ENCODE assay signal across 1 cellular context in the genomic region with DNA sequence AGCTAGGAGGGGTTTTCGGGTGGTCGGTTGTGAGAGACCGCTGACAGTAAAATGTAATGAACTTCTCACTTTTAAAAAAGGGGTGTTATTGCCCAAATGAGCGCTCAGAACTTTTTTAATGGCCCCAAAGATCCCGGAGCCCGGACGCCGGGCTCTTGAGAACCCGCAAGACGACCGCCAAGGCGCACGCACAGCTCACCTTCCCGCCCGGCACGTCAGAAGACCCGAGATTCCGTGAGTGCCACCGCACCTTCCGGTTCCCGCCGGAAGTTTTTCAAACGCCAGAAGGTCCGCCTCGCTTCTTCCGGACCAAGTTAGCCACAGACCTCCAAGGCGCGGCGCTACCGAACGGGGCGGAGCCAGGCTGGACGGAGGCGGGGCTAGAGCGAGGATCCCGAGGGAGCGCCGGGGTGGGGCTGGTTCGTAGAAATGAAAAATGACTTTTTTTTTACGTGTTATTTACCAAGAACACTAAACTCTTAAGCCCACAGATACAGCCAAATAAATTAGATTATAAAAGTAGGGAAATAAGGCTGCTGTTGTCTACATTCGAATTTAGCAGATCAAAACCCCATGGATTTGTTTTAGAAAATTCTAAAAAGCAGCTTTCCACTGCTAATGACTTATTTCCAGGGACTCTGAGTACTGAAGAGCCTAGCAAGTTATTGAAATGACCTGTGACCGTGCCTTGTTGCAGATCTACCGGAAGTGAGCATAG.
TF ChIP-seq lines count a peak whose summit lies in the region.

A gene with protein sequence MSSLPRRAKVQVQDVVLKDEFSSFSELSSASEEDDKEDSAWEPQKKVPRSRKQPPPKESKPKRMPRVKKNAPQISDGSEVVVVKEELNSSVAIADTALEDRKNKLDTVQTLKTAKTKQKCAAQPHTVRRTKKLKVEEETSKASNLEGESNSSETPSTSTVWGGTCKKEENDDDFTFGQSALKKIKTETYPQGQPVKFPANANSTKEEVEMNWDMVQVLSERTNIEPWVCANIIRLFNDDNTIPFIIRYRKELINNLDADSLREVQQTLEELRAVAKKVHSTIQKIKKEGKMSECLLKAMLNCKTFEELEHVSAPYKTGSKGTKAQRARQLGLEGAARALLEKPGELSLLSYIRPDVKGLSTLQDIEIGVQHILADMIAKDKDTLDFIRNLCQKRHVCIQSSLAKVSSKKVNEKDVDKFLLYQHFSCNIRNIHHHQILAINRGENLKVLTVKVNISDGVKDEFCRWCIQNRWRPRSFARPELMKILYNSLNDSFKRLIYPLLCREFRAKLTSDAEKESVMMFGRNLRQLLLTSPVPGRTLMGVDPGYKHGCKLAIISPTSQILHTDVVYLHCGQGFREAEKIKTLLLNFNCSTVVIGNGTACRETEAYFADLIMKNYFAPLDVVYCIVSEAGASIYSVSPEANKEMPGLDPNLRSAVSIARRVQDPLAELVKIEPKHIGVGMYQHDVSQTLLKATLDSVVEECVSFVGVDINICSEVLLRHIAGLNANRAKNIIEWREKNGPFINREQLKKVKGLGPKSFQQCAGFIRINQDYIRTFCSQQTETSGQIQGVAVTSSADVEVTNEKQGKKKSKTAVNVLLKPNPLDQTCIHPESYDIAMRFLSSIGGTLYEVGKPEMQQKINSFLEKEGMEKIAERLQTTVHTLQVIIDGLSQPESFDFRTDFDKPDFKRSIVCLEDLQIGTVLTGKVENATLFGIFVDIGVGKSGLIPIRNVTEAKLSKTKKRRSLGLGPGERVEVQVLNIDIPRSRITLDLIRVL (minus strand): TSS at position 248 of the 718 bp plus-strand sequence. CDS start 5,826 bp downstream, outside the sequence.

TF ChIP-seq in HEK293, 187 proteins besides CTCF, POLR2A, EP300 and RAD21 (continued from another document and continues in another):
- TF ChIP-seq, protein P1, sequence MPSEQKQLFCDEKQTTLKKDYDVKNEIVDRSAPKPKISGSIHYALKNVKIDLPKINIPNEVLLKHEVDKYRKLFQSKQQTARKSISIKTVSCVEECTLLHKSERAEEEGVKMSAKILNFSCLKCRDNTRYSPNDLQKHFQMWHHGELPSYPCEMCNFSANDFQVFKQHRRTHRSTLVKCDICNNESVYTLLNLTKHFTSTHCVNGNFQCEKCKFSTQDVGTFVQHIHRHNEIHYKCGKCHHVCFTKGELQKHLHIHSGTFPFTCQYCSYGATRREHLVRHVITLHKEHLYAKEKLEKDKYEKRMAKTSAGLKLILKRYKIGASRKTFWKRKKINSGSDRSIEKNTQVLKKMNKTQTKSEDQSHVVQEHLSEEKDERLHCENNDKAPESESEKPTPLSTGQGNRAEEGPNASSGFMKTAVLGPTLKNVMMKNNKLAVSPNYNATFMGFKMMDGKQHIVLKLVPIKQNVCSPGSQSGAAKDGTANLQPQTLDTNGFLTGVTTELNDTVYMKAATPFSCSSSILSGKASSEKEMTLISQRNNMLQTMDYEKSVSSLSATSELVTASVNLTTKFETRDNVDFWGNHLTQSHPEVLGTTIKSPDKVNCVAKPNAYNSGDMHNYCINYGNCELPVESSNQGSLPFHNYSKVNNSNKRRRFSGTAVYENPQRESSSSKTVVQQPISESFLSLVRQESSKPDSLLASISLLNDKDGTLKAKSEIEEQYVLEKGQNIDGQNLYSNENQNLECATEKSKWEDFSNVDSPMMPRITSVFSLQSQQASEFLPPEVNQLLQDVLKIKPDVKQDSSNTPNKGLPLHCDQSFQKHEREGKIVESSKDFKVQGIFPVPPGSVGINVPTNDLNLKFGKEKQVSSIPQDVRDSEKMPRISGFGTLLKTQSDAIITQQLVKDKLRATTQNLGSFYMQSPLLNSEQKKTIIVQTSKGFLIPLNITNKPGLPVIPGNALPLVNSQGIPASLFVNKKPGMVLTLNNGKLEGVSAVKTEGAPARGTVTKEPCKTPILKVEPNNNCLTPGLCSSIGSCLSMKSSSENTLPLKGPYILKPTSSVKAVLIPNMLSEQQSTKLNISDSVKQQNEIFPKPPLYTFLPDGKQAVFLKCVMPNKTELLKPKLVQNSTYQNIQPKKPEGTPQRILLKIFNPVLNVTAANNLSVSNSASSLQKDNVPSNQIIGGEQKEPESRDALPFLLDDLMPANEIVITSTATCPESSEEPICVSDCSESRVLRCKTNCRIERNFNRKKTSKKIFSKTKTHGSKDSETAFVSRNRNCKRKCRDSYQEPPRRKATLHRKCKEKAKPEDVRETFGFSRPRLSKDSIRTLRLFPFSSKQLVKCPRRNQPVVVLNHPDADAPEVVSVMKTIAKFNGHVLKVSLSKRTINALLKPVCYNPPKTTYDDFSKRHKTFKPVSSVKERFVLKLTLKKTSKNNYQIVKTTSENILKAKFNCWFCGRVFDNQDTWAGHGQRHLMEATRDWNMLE (tag by site-specific recombination; conservative IDR thresholded peaks at IDR 0.05; ENCODE audit: low read depth): peak; percentile 78
- no peak for TF ChIP-seq ZNF266 (tag by site-specific recombination; IDR thresholded peaks at IDR 0.05; ENCODE audit: low read depth)
- TF ChIP-seq ZNF433 (tag by site-specific recombination; IDR thresholded peaks at IDR 0.05; ENCODE audit: low read depth): no peak
- TF ChIP-seq ZNF140 (tag by site-specific recombination; IDR thresholded peaks at IDR 0.05): no peak
- no peak for TF ChIP-seq ZNF529 (tag by site-specific recombination; IDR thresholded peaks at IDR 0.05; ENCODE audit: insufficient replicate concordance)
- TF ChIP-seq ZNF843 (tag by site-specific recombination; IDR thresholded peaks at IDR 0.05): no peak
- TF ChIP-seq ZNF510 (tag by site-specific recombination; IDR thresholded peaks at IDR 0.05; ENCODE audit: insufficient replicate concordance): no peak
- no peak for TF ChIP-seq ZNF658 (tag by site-specific recombination; IDR thresholded peaks at IDR 0.05)
- TF ChIP-seq SP2 (tag by site-specific recombination; IDR thresholded peaks at IDR 0.05): peak; percentile 91
- no peak for TF ChIP-seq TCF7L2 (IDR thresholded peaks at IDR 0.05; ENCODE audit: borderline replicate concordance, low read depth, low read length)
- 0 out of 2 replicates have a peak, but pooled peaks have one; percentile 48 for TF ChIP-seq ZBTB8A (tag by site-specific recombination; IDR thresholded peaks at IDR 0.05)
- no peak for TF ChIP-seq ZNF560 (tag by site-specific recombination; IDR thresholded peaks at IDR 0.05; ENCODE audit: borderline replicate concordance)
- no peak for TF ChIP-seq ZNF777 (tag by site-specific recombination; IDR thresholded peaks at IDR 0.05; ENCODE audit: borderline replicate concordance)
- TF ChIP-seq ZNF670 (tag by site-specific recombination; IDR thresholded peaks at IDR 0.05; ENCODE audit: low read depth): no peak
- no peak for TF ChIP-seq GLIS2 (tag by site-specific recombination; IDR thresholded peaks at IDR 0.05)
- TF ChIP-seq, protein P2, sequence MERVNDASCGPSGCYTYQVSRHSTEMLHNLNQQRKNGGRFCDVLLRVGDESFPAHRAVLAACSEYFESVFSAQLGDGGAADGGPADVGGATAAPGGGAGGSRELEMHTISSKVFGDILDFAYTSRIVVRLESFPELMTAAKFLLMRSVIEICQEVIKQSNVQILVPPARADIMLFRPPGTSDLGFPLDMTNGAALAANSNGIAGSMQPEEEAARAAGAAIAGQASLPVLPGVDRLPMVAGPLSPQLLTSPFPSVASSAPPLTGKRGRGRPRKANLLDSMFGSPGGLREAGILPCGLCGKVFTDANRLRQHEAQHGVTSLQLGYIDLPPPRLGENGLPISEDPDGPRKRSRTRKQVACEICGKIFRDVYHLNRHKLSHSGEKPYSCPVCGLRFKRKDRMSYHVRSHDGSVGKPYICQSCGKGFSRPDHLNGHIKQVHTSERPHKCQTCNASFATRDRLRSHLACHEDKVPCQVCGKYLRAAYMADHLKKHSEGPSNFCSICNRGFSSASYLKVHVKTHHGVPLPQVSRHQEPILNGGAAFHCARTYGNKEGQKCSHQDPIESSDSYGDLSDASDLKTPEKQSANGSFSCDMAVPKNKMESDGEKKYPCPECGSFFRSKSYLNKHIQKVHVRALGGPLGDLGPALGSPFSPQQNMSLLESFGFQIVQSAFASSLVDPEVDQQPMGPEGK (tag by site-specific recombination; IDR thresholded peaks at IDR 0.05): no peak
- TF ChIP-seq, protein P3, sequence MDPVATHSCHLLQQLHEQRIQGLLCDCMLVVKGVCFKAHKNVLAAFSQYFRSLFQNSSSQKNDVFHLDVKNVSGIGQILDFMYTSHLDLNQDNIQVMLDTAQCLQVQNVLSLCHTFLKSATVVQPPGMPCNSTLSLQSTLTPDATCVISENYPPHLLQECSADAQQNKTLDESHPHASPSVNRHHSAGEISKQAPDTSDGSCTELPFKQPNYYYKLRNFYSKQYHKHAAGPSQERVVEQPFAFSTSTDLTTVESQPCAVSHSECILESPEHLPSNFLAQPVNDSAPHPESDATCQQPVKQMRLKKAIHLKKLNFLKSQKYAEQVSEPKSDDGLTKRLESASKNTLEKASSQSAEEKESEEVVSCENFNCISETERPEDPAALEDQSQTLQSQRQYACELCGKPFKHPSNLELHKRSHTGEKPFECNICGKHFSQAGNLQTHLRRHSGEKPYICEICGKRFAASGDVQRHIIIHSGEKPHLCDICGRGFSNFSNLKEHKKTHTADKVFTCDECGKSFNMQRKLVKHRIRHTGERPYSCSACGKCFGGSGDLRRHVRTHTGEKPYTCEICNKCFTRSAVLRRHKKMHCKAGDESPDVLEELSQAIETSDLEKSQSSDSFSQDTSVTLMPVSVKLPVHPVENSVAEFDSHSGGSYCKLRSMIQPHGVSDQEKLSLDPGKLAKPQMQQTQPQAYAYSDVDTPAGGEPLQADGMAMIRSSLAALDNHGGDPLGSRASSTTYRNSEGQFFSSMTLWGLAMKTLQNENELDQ (tag by site-specific recombination; IDR thresholded peaks at IDR 0.05; ENCODE audit: low read depth): no peak
- no peak for TF ChIP-seq ZNF274 (IDR thresholded peaks at IDR 0.05; ENCODE audit: low read length)
- no peak for TF ChIP-seq ZNF274 (tag by site-specific recombination; IDR thresholded peaks at IDR 0.05; ENCODE audit: borderline replicate concordance)
- no peak for TF ChIP-seq KLF9 (tag by site-specific recombination; IDR thresholded peaks at IDR 0.05; ENCODE audit: low read depth)
- TF ChIP-seq, protein P4, sequence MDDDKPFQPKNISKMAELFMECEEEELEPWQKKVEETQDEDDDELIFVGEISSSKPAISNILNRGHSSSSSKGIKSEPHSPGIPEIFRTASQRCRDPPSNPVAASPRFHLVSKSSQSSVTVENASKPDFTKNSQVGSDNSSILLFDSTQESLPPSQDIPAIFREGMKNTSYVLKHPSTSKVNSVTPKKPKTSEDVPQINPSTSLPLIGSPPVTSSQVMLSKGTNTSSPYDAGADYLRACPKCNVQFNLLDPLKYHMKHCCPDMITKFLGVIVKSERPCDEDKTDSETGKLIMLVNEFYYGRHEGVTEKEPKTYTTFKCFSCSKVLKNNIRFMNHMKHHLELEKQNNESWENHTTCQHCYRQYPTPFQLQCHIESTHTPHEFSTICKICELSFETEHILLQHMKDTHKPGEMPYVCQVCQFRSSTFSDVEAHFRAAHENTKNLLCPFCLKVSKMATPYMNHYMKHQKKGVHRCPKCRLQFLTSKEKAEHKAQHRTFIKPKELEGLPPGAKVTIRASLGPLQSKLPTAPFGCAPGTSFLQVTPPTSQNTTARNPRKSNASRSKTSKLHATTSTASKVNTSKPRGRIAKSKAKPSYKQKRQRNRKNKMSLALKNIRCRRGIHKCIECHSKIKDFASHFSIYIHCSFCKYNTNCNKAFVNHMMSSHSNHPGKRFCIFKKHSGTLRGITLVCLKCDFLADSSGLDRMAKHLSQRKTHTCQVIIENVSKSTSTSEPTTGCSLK (tag by site-specific recombination; IDR thresholded peaks at IDR 0.05): no peak
- peak; percentile 50; the same call in 1 of the 2 replicates for TF ChIP-seq KLF10 (tag by site-specific recombination; IDR thresholded peaks at IDR 0.05)
- no peak for TF ChIP-seq ZBTB20 (tag by site-specific recombination; IDR thresholded peaks at IDR 0.05)
- TF ChIP-seq KLF7 (tag by site-specific recombination; IDR thresholded peaks at IDR 0.05; ENCODE audit: borderline replicate concordance): no peak
- TF ChIP-seq TRIM28 (IDR thresholded peaks at IDR 0.05; ENCODE audit: borderline replicate concordance, low read length): no peak
- peak; percentile 78; the same call in 1 of the 2 replicates for TF ChIP-seq ZEB2 (tag by site-specific recombination; IDR thresholded peaks at IDR 0.05)
- no peak for TF ChIP-seq ZNF23 (tag by site-specific recombination; IDR thresholded peaks at IDR 0.05; ENCODE audit: borderline replicate concordance)
- TF ChIP-seq, protein P5, sequence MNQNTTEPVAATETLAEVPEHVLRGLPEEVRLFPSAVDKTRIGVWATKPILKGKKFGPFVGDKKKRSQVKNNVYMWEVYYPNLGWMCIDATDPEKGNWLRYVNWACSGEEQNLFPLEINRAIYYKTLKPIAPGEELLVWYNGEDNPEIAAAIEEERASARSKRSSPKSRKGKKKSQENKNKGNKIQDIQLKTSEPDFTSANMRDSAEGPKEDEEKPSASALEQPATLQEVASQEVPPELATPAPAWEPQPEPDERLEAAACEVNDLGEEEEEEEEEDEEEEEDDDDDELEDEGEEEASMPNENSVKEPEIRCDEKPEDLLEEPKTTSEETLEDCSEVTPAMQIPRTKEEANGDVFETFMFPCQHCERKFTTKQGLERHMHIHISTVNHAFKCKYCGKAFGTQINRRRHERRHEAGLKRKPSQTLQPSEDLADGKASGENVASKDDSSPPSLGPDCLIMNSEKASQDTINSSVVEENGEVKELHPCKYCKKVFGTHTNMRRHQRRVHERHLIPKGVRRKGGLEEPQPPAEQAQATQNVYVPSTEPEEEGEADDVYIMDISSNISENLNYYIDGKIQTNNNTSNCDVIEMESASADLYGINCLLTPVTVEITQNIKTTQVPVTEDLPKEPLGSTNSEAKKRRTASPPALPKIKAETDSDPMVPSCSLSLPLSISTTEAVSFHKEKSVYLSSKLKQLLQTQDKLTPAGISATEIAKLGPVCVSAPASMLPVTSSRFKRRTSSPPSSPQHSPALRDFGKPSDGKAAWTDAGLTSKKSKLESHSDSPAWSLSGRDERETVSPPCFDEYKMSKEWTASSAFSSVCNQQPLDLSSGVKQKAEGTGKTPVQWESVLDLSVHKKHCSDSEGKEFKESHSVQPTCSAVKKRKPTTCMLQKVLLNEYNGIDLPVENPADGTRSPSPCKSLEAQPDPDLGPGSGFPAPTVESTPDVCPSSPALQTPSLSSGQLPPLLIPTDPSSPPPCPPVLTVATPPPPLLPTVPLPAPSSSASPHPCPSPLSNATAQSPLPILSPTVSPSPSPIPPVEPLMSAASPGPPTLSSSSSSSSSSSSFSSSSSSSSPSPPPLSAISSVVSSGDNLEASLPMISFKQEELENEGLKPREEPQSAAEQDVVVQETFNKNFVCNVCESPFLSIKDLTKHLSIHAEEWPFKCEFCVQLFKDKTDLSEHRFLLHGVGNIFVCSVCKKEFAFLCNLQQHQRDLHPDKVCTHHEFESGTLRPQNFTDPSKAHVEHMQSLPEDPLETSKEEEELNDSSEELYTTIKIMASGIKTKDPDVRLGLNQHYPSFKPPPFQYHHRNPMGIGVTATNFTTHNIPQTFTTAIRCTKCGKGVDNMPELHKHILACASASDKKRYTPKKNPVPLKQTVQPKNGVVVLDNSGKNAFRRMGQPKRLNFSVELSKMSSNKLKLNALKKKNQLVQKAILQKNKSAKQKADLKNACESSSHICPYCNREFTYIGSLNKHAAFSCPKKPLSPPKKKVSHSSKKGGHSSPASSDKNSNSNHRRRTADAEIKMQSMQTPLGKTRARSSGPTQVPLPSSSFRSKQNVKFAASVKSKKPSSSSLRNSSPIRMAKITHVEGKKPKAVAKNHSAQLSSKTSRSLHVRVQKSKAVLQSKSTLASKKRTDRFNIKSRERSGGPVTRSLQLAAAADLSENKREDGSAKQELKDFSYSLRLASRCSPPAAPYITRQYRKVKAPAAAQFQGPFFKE (tag by site-specific recombination; IDR thresholded peaks at IDR 0.05; ENCODE audit: borderline replicate concordance): no peak
- TF ChIP-seq ZNF621 (tag by site-specific recombination; IDR thresholded peaks at IDR 0.05): no peak
- 0 out of 2 replicates have a peak, but pooled peaks have one; percentile 13 for TF ChIP-seq ZNF335 (tag by site-specific recombination; conservative IDR thresholded peaks at IDR 0.05)
- TF ChIP-seq ZNF354C (tag by site-specific recombination; IDR thresholded peaks at IDR 0.05; ENCODE audit: borderline replicate concordance, low read depth): no peak
- TF ChIP-seq ZNF19 (tag by site-specific recombination; IDR thresholded peaks at IDR 0.05; ENCODE audit: low read depth): no peak
- TF ChIP-seq ZNF341 (tag by site-specific recombination; IDR thresholded peaks at IDR 0.05; ENCODE audit: low read depth): no peak
